Comparison of ENCODE assay signal across 24 cellular contexts in genomic region chr1:243233908-243234307, GRCh38. TPM values are rescaled to one million over a fixed set of nuclear protein-coding genes. Genes with fewer than 3 reads are reported as not detected.
DNase-seq lines count a peak whose midpoint lies in the region; FAIRE-seq and TF ChIP-seq lines count a peak whose summit lies in the region.
"Had no signal": no experiment of that assay in that cellular context is flagged by ENCODE, and none has a peak within 500 bp of the region (broad histone marks: within the 10 kb centered on the region; RNA-seq: fewer than 3 reads in every experiment).

No MANE protein-coding gene starts in this region.

- no peaks in the 10 kb centered on the region for H3K27me3 ChIP-seq in colonic mucosa
- H3K27me3 ChIP-seq in small intestine (ENCODE audit: control insufficient read depth in 2 of 2, insufficient read depth in 2 of 2, low read length in 2 of 2) = no peaks in the 10 kb centered on the region
- H3K27me3 ChIP-seq in transverse colon = no peaks in the 10 kb centered on the region
- H3K27me3 ChIP-seq: breast epithelium, gastroesophageal sphincter, Peyer's patch had no signal

- in situ Hi-C loops in astrocyte of the cerebellum (cut with HindIII; ENCODE audit: low sequenced_read_pairs) = no loop called here
- in situ Hi-C loops in transverse colon (cut with MboI; ENCODE audit: low pct_ligation_motif_present in 1 of 4, low pct_unique_long_range_greater_than_20kb in 1 of 4, low sequenced_read_pairs in 3 of 4) = no loop called here

- no peak for TF ChIP-seq EP300 in transverse colon (IDR thresholded peaks at IDR 0.05; ENCODE audit: low read depth)

- DNase-seq in AG08395 (ENCODE audit: low spot score) (peak; percentile 32), HFF-Myc (ENCODE audit: extremely low read depth, low read depth) (peak; percentile 70), astrocyte of the cerebellum (ENCODE audit: low read depth) (peak; percentile 53), fibroblast of villous mesenchyme (ENCODE audit: low read depth) (peak; percentile 94), GM19240 (ENCODE audit: insufficient read length, low spot score) (no peak), colonic mucosa (no peak), small intestine (no peak), transverse colon (no peak)
- DNase-seq: activated CD4-positive, alpha-beta T cell treated with anti-CD3 and anti-CD28 coated beads, Interleukin-2, amount 10 ng/mL, durations not matched to agents 7 days and 5 days; activated naive CD4-positive, alpha-beta T cell treated with anti-CD3 and anti-CD28 coated beads for 36 hours; activated T-cell treated with anti-CD3 and anti-CD28 coated beads for 4 hours; Caco-2; effector memory CD8-positive, alpha-beta T cell; H9; NCI-H2029; NCI-H526; Peyer's patch; stimulated activated CD4-positive, alpha-beta T cell treated with anti-CD3 and anti-CD28 coated beads, Interleukin-12 subunit alpha, Interleukin-12 subunit beta, amount 100 ng/mL, for 4 hours; stimulated activated naive CD8-positive, alpha-beta T cell treated with anti-CD3 and anti-CD28 coated beads, Interleukin-15, Interleukin-2, amounts not matched to agents 100 U/mL and 50 U/mL, for 24 hours had no signal

- no peak overlapping the region for H3K27ac ChIP-seq in colonic mucosa
- H3K27ac ChIP-seq in small intestine (ENCODE audit: low read depth in 1 of 2, low read length in 1 of 2) = no peak overlapping the region
- H3K27ac ChIP-seq in transverse colon = no peak overlapping the region
- H3K27ac ChIP-seq: breast epithelium, gastroesophageal sphincter, Peyer's patch, prostate gland had no signal

- no peak for TF ChIP-seq POLR2A in transverse colon (IDR thresholded peaks at IDR 0.05)

- FAIRE-seq in small intestine (lab: Jason Lieb, UNC) = no peak
- FAIRE-seq: urothelium cell line had no signal

- H3K4me3 ChIP-seq in HFF-Myc (replicated peaks; ENCODE audit: low read depth, low read length) = no peak overlapping the region
- no peak overlapping the region for H3K4me3 ChIP-seq in astrocyte of the cerebellum (ENCODE audit: low read depth, low read length)
- peak overlapping the region; percentile 13 for H3K4me3 ChIP-seq in fibroblast of villous mesenchyme (ENCODE audit: low read depth, low read length)
- no peak overlapping the region for H3K4me3 ChIP-seq in colonic mucosa
- no peak overlapping the region for H3K4me3 ChIP-seq in small intestine (ENCODE audit: low read depth in 1 of 2, low read length in 2 of 2)
- no peak overlapping the region for H3K4me3 ChIP-seq in transverse colon
- H3K4me3 ChIP-seq: breast epithelium, gastroesophageal sphincter, lung, Peyer's patch, prostate gland had no signal

- H3K36me3 ChIP-seq in colonic mucosa (no peaks in the 10 kb centered on the region), small intestine (ENCODE audit: control insufficient read depth in 2 of 2, insufficient read depth in 2 of 2, low read length in 2 of 2) (peaks cover 2% of the 10 kb centered on the region in 2 donors), transverse colon (no peaks in the 10 kb centered on the region)
- H3K36me3 ChIP-seq: breast epithelium, Peyer's patch, prostate gland had no signal

- intact Hi-C loops in colonic mucosa (cut with DNase I) (no loop called here), transverse colon (cut with DNase I; ENCODE audit: low total_unique reads) (no loop called here)

- TF ChIP-seq CTCF in HFF-Myc (IDR thresholded peaks at IDR 0.05; ENCODE audit: low read depth, low read length, missing control alignments) (no peak), astrocyte of the cerebellum (IDR thresholded peaks at IDR 0.05; ENCODE audit: low read depth, low read length, missing control alignments) (no peak), fibroblast of villous mesenchyme (IDR thresholded peaks at IDR 0.05; ENCODE audit: insufficient read depth, low read depth, low read length) (no peak), colonic mucosa (IDR thresholded peaks at IDR 0.05) (no peak), transverse colon (IDR thresholded peaks at IDR 0.05) (no peak)

- no peaks in the 10 kb centered on the region for H3K4me1 ChIP-seq in colonic mucosa
- no peaks in the 10 kb centered on the region for H3K4me1 ChIP-seq in small intestine (ENCODE audit: control insufficient read depth in 2 of 2, insufficient read depth in 1 of 2, low read depth in 1 of 2, low read length in 1 of 2)
- H3K4me1 ChIP-seq in transverse colon = peaks cover 0 to 21% (median 8%) of the 10 kb centered on the region in 4 donors
- H3K4me1 ChIP-seq: breast epithelium, Caco-2, Peyer's patch, prostate gland had no signal

- WGBS in small intestine, 3 donors = 80 to 91% (median 90%) methylated on average over 2 of the region's 2 CpGs
- WGBS in transverse colon (ENCODE audit: low coverage in 1 of 2), 2 donors = 90 to 100% methylated on average over 1 to 2 of the region's 2 CpGs

- no peak overlapping the region for H3K9ac ChIP-seq in colonic mucosa (ENCODE audit: low read depth in 2 of 2, low read length in 2 of 2)

- H3K9me3 ChIP-seq in colonic mucosa (no peaks in the 10 kb centered on the region), small intestine (ENCODE audit: control insufficient read depth, low read depth) (no peaks in the 10 kb centered on the region), transverse colon (peaks cover 25 to 27% of the 10 kb centered on the region in 2 donors)
- H3K9me3 ChIP-seq: prostate gland had no signal

RNA-seq across cellular contexts. Expression of gene CEP170, which starts 21.2 kb away (rescaled TPM):
- total RNA-seq in fibroblast of villous mesenchyme (114 and 115 TPM in 2 replicates), colonic mucosa (10 to 100 TPM; 11.6 to 17.5 TPM), transverse colon (10 to 100 TPM in 3 of 4 donors, 1 to 10 TPM in 1; 7.5 to 25.4 (median 11.8) TPM)
- polyA plus RNA-seq in small intestine = 1 to 10 TPM; 1.1 to 6.5 (median 3.0) TPM

RNA-seq across cellular contexts. Expression of gene SDCCAG8, which starts 21.9 kb away (rescaled TPM):
- 33.5 and 41.0 TPM in 2 replicates for total RNA-seq in fibroblast of villous mesenchyme
- 10 to 100 TPM; 18.4 to 18.8 TPM for total RNA-seq in colonic mucosa
- polyA plus RNA-seq in small intestine = 10 to 100 TPM; 19.2 to 26.5 (median 20.8) TPM
- 100 to 1,000 TPM in 1 of 4 donors, 10 to 100 TPM in 3; 28.8 to 101 (median 42.5) TPM for total RNA-seq in transverse colon

Comparison
In these comparisons a context has a peak if more than half of its experiments do, and no peak if none do; other contexts are left out.
1. DNase-seq: peak in AG08395 (single experiment), HFF-Myc (single experiment), astrocyte of the cerebellum (single experiment) and fibroblast of villous mesenchyme (single experiment); none in GM19240 (single experiment), colonic mucosa (single experiment), small intestine (single experiment) and transverse colon (single experiment).